Comparison of ENCODE assay signal across 9 cellular contexts in genomic region chr17:15456972-15457722, GRCh38. TPM values are rescaled to one million over a fixed set of nuclear protein-coding genes. Genes with fewer than 3 reads are reported as not detected.
DNase-seq lines count a peak whose midpoint lies in the region; ATAC-seq and TF ChIP-seq lines count a peak whose summit lies in the region.
"Had no signal": no experiment of that assay in that cellular context is flagged by ENCODE, and none has a peak within 500 bp of the region (broad histone marks: within the 10 kb centered on the region; RNA-seq: fewer than 3 reads in every experiment).

No MANE protein-coding gene starts in this region.

- no peak overlapping the region for H3K4me3 ChIP-seq in fibroblast of pulmonary artery (replicated peaks; ENCODE audit: low read depth, low read length)

- no peaks in the 10 kb centered on the region for H3K27me3 Mint-ChIP-seq in activated T-helper 2 cell treated with anti-CD3 and anti-CD28 coated beads, Interferon-gamma antibody, Interleukin-2, Interleukin-4, amounts not matched to agents 10 μg/mL and 5 μg/mL and 100 μg/mL, durations not matched to agents 14 hours and 24 hours and 36 hours (ENCODE audit: low read depth)

- no peak overlapping the region for H3K4me3 Mint-ChIP-seq in activated T-helper 2 cell treated with anti-CD3 and anti-CD28 coated beads, Interferon-gamma antibody, Interleukin-2, Interleukin-4, amounts not matched to agents 10 μg/mL and 5 μg/mL and 100 μg/mL, durations not matched to agents 14 hours and 24 hours and 36 hours (ENCODE audit: low read depth)

- intact Hi-C loops in activated T-helper 2 cell treated with anti-CD3 and anti-CD28 coated beads, Interferon-gamma antibody, Interleukin-2, Interleukin-4, amounts not matched to agents 10 μg/mL and 5 μg/mL and 100 μg/mL, durations not matched to agents 14 hours and 24 hours and 36 hours (cut with micrococcal nuclease), result no loop called here

- TF ChIP-seq CTCF in fibroblast of pulmonary artery (IDR thresholded peaks at IDR 0.05; ENCODE audit: low read length, missing control alignments), result peak; percentile 48
- TF ChIP-seq CTCF in omental fat pad (IDR thresholded peaks at IDR 0.05), result no peak

- no peaks in the 10 kb centered on the region for H3K4me1 Mint-ChIP-seq in activated T-helper 2 cell treated with anti-CD3 and anti-CD28 coated beads, Interferon-gamma antibody, Interleukin-2, Interleukin-4, amounts not matched to agents 10 μg/mL and 5 μg/mL and 100 μg/mL, durations not matched to agents 14 hours and 24 hours and 36 hours (ENCODE audit: low read depth)

- DNase-seq in Ammon's horn (ENCODE audit: low spot score) (peak; percentile 86), RPMI7951 (ENCODE audit: low read depth) (peak; percentile 95), fibroblast of pulmonary artery (ENCODE audit: low read depth) (peak; percentile 72), omental fat pad (ENCODE audit: low spot score) (no peak), NCI-H2081 treated with DMSO at 0.1 percent for 48 hours (lab: John Stamatoyannopoulos, UW) (no peak)
- DNase-seq in activated T-helper 2 cell treated with anti-CD3 and anti-CD28 coated beads, Interferon-gamma antibody, Interleukin-2, Interleukin-4, amounts not matched to agents 10 μg/mL and 5 μg/mL and 100 μg/mL, durations not matched to agents 14 hours and 24 hours and 36 hours (ENCODE audit: low spot score), result no peak
- DNase-seq: GDM1 had no signal

- peak; percentile 75 for ATAC-seq in omental fat pad (ENCODE audit: low FRiP score)
- no peak for ATAC-seq in GM18505 (IDR thresholded peaks at IDR 0.05; ENCODE audit: unreplicated experiment)
- no peak for ATAC-seq in GM21390 (IDR thresholded peaks at IDR 0.05; ENCODE audit: unreplicated experiment)

- H3K36me3 Mint-ChIP-seq in activated T-helper 2 cell treated with anti-CD3 and anti-CD28 coated beads, Interferon-gamma antibody, Interleukin-2, Interleukin-4, amounts not matched to agents 10 μg/mL and 5 μg/mL and 100 μg/mL, durations not matched to agents 14 hours and 24 hours and 36 hours (ENCODE audit: low read depth), result peaks cover 13% of the 10 kb centered on the region

- no peak for TF ChIP-seq POLR2A in GM18505 (IDR thresholded peaks at IDR 0.05; ENCODE audit: borderline replicate concordance, extremely low read depth, insufficient read depth, insufficient read length)

- peaks cover 10% of the 10 kb centered on the region for H3K9me3 Mint-ChIP-seq in activated T-helper 2 cell treated with anti-CD3 and anti-CD28 coated beads, Interferon-gamma antibody, Interleukin-2, Interleukin-4, amounts not matched to agents 10 μg/mL and 5 μg/mL and 100 μg/mL, durations not matched to agents 14 hours and 24 hours and 36 hours

- H3K27ac Mint-ChIP-seq in activated T-helper 2 cell treated with anti-CD3 and anti-CD28 coated beads, Interferon-gamma antibody, Interleukin-2, Interleukin-4, amounts not matched to agents 10 μg/mL and 5 μg/mL and 100 μg/mL, durations not matched to agents 14 hours and 24 hours and 36 hours, result no peak overlapping the region

RNA-seq across cellular contexts. Expression of gene CDRT4, which starts 10.3 kb away (rescaled TPM):
- 0.24 and 0.49 TPM in 2 replicates for total RNA-seq in RPMI7951 (2014; rRNA removed; shearing (Covaris generic))
- 1 to 10 TPM; 1.3 to 7.9 (median 2.6) TPM for total RNA-seq in omental fat pad
- 4.8 and 8.0 TPM in 2 replicates for total RNA-seq in activated T-helper 2 cell treated with anti-CD3 and anti-CD28 coated beads, Interferon-gamma antibody, Interleukin-2, Interleukin-4, amounts not matched to agents 10 μg/mL and 5 μg/mL and 100 μg/mL, durations not matched to agents 14 hours and 24 hours and 36 hours

Comparison
In these comparisons a context has a peak if more than half of its experiments do, and no peak if none do; other contexts are left out.
1. DNase-seq: peak in Ammon's horn (single experiment), RPMI7951 (single experiment) and fibroblast of pulmonary artery (single experiment); none in omental fat pad (single experiment), NCI-H2081 treated with DMSO at 0.1 percent for 48 hours (single experiment) and activated T-helper 2 cell treated with anti-CD3 and anti-CD28 coated beads, Interferon-gamma antibody, Interleukin-2, Interleukin-4, amounts not matched to agents 10 μg/mL and 5 μg/mL and 100 μg/mL, durations not matched to agents 14 hours and 24 hours and 36 hours (single experiment).